Comparison of ENCODE assay signal across 8 cellular contexts in genomic region chr11:125887373-125888324, GRCh38.
DNase-seq lines count a peak whose midpoint lies in the region; ATAC-seq lines count a peak whose summit lies in the region.

Gene HYLS1, plus strand, starts transcription at chr11:125887668. Its CDS starts 11,701 bp downstream, at chr11:125899369.

- ATAC-seq in GM18873 (IDR thresholded peaks at IDR 0.05; ENCODE audit: low FRiP score, unreplicated experiment), result peak; percentile 91
- ATAC-seq in HG03135 (IDR thresholded peaks at IDR 0.05; ENCODE audit: unreplicated experiment), result peak; percentile 88

- DNase-seq in AG08396 (ENCODE audit: low spot score) (peak; percentile 97), NCI-H2196 (lab: John Stamatoyannopoulos, UW; ENCODE audit: unreplicated experiment) (peak; percentile 97), cerebellar cortex (ENCODE audit: low spot score) (peak; percentile 95), iris pigment epithelial cell (ENCODE audit: low read depth) (peak; percentile 99)
- peak; percentile 89 for DNase-seq in activated CD4-positive, CD25-positive, alpha-beta regulatory T cell treated with anti-CD3 and anti-CD28 coated beads, Interleukin-2, amount 50 U/mL, for 16 hours (ENCODE audit: low read depth, low spot score)
- DNase-seq in stimulated activated CD4-positive, alpha-beta T cell treated with anti-CD3 and anti-CD28 coated beads, Interleukin-12 subunit alpha, Interleukin-12 subunit beta, amount 100 ng/mL, for 4 hours, result peak; percentile 91

Comparison
In these comparisons a context has a peak if more than half of its experiments do, and no peak if none do; other contexts are left out.
1. Peak in every context shown above with its lines: DNase-seq and ATAC-seq.